ENCODE assay signal across 12 cellular contexts in the genomic region with DNA sequence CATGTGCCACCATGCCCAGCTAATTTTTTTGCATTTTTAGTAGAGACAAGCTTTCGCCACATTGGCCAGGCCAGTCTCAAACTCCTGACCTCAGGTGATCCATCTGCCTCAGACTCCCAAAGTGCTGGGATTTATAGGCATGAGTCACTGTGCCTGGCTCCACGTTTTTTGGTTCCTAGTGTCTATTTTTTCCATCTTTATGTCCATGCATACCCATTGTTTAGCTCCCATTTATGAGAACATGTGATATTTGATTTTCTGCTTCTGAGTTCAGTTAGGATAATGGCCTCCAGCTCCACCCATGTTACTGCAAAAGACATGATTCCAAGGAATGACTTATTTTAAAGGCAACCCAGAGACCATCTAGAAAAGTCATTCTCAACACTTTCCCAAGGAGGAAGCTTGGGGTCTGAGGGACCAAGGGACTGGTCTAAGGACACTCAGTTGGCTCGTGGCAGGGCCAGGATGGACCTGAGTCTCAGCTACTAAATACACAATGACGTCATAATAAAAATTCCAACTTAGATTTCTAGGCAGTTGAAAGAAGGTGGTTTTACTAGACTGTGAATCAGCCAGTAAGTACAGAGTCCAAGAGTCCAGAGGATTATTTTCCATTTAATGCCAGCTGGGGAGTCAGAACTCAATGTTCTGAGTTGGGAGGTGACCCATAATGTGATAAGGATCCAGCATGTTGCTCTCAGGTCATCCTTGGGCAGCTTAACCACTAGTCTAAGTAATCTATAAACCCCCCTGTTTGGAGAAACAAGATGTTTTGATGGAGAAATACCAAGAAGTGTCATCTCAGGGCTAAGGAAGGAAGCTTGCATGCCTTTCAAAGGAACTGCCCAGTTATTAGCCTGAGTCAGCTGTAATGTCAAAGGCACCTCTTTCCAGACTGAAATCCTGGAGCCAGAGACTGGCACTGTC.
DNase-seq lines count a peak whose midpoint lies in the region; ATAC-seq and TF ChIP-seq lines count a peak whose summit lies in the region.
"Had no signal": no experiment of that assay in that cellular context is flagged by ENCODE, and none has a peak within 500 bp of the region (broad histone marks: within the 10 kb centered on the region; RNA-seq: fewer than 3 reads in every experiment).

No MANE protein-coding gene starts in this region.

- no peaks in the 10 kb centered on the region for H3K27me3 ChIP-seq in mucosa of rectum (ENCODE audit: control insufficient read depth in 2 of 2, insufficient read depth in 2 of 2, low read length in 2 of 2)

- DNase-seq in AG08396 (ENCODE audit: low spot score) = peak; percentile 28
- peak; percentile 41 for DNase-seq in LNCaP clone FGC (ENCODE audit: low read depth)
- DNase-seq in cardiac fibroblast (ENCODE audit: low read depth in 2 of 2) = peak; percentile 21 to 53
- DNase-seq in NCI-H82 (lab: John Stamatoyannopoulos, UW) = no peak
- no peak for DNase-seq in stimulated activated CD4-positive, alpha-beta T cell treated with anti-CD3 and anti-CD28 coated beads, Interleukin-15, amount 100 ng/mL, for 24 hours
- DNase-seq: CD4-positive, CD25-positive, alpha-beta regulatory T cell; NCI-H1417; stimulated activated CD4-positive, alpha-beta T cell treated with anti-CD3 and anti-CD28 coated beads, Interleukin-2, amount 100 ng/mL, for 24 hours; stimulated activated naive CD4-positive, alpha-beta T cell had no signal

- peaks cover 2 to 22% of the 10 kb centered on the region in 2 donors for H3K4me1 ChIP-seq in mucosa of rectum (ENCODE audit: control insufficient read depth in 2 of 2, insufficient read depth in 2 of 2, low read length in 2 of 2)

- ATAC-seq in HG03280 (IDR thresholded peaks at IDR 0.05; ENCODE audit: unreplicated experiment) (no peak), GM19328 (IDR thresholded peaks at IDR 0.05; ENCODE audit: unreplicated experiment) (no peak)

- TF ChIP-seq CTCF in LNCaP clone FGC (IDR thresholded peaks at IDR 0.05; ENCODE audit: control insufficient read depth, extremely low read depth, insufficient read depth) = no peak
- no peak for TF ChIP-seq CTCF in cardiac fibroblast (IDR thresholded peaks at IDR 0.05; ENCODE audit: low read depth, low read length)

- no peaks in the 10 kb centered on the region for H3K9me3 ChIP-seq in mucosa of rectum (ENCODE audit: control insufficient read depth in 2 of 2, low read length in 2 of 2)

- peak overlapping the region; percentile 72 to 89 for H3K27ac ChIP-seq in mucosa of rectum (ENCODE audit: low read depth in 2 of 2, low read length in 2 of 2)

- H3K9ac ChIP-seq in mucosa of rectum (ENCODE audit: low read depth in 1 of 2, low read length in 2 of 2) = no peak overlapping the region

- no peaks in the 10 kb centered on the region for H3K36me3 ChIP-seq in mucosa of rectum (ENCODE audit: control insufficient read depth in 2 of 2, insufficient read depth in 2 of 2, low read length in 2 of 2)

- H3K4me3 ChIP-seq in LNCaP clone FGC (ENCODE audit: low read depth, low read length) = no peak overlapping the region
- no peak overlapping the region for H3K4me3 ChIP-seq in cardiac fibroblast (replicated peaks in 1 of 2; ENCODE audit: low read depth in 2 of 2, low read length in 2 of 2)
- H3K4me3 ChIP-seq in mucosa of rectum (ENCODE audit: low read length in 2 of 2) = no peak overlapping the region

Comparison
In these comparisons a context has a peak if more than half of its experiments do, and no peak if none do; other contexts are left out.
1. DNase-seq: peak in AG08396 (single experiment), LNCaP clone FGC (single experiment) and cardiac fibroblast (2 of 2); none in NCI-H82 (single experiment) and stimulated activated CD4-positive, alpha-beta T cell treated with anti-CD3 and anti-CD28 coated beads, Interleukin-15, amount 100 ng/mL, for 24 hours (single experiment).